14 cellular contexts compared by ENCODE assay signal in genomic region chr17:1031711-1032110, GRCh38. TPM values are rescaled to one million over a fixed set of nuclear protein-coding genes. Genes with fewer than 3 reads are reported as not detected.
DNase-seq lines count a peak whose midpoint lies in the region; ATAC-seq and TF ChIP-seq lines count a peak whose summit lies in the region.
"Had no signal": no experiment of that assay in that cellular context is flagged by ENCODE, and none has a peak within 500 bp of the region (broad histone marks: within the 10 kb centered on the region; RNA-seq: fewer than 3 reads in every experiment).

No MANE protein-coding gene starts in this region.

- ATAC-seq in GM21528 (IDR thresholded peaks at IDR 0.05; ENCODE audit: low FRiP score, unreplicated experiment), result no peak
- no peak for ATAC-seq in activated naive CD4-positive, alpha-beta T cell treated with anti-CD3 and anti-CD28 coated beads, Interleukin-2, amount 50 U/mL, for 72 hours

- no peak overlapping the region for H2AFZ ChIP-seq in mesenchymal stem cell (ENCODE audit: low read depth, low read length)

- TF ChIP-seq CTCF in adrenal gland (IDR thresholded peaks at IDR 0.05), result no peak
- no peak for TF ChIP-seq CTCF in fibroblast of villous mesenchyme (IDR thresholded peaks at IDR 0.05; ENCODE audit: insufficient read depth, low read depth, low read length)
- no peak for TF ChIP-seq CTCF in transverse colon (IDR thresholded peaks at IDR 0.05)

- no peak overlapping the region for H3K23ac ChIP-seq in mesenchymal stem cell (ENCODE audit: low read length in 2 of 2)

- peak overlapping the region; percentile 67 for H3K4me2 ChIP-seq in mesenchymal stem cell (ENCODE audit: low read length, poor library complexity, severe bottlenecking)

- in situ Hi-C loops in transverse colon (cut with MboI; ENCODE audit: low pct_ligation_motif_present in 1 of 4, low pct_unique_long_range_greater_than_20kb in 1 of 4, low sequenced_read_pairs in 3 of 4), result no loop called here

- intact Hi-C loops in adrenal gland (cut with DNase I) (no loop called here), transverse colon (cut with DNase I; ENCODE audit: low total_unique reads) (no loop called here)

- H3K9me3 ChIP-seq in adrenal gland (replicated peaks in 1 of 3) (no peaks in the 10 kb centered on the region), mesenchymal stem cell (ENCODE audit: control insufficient read depth, low read length) (no peaks in the 10 kb centered on the region), transverse colon (no peaks in the 10 kb centered on the region)

- peaks cover 27% of the 10 kb centered on the region for H3K79me1 ChIP-seq in mesenchymal stem cell (replicated peaks; ENCODE audit: low read length, poor library complexity, severe bottlenecking)

- no peak overlapping the region for H2AK5ac ChIP-seq in mesenchymal stem cell (ENCODE audit: low read length, severe bottlenecking)

- 7 to 30% (median 19%) methylated on average over 2 to 35 of the region's 35 CpGs for WGBS in adrenal gland, 4 donors
- 7% methylated on average over 13 of the region's 35 CpGs for WGBS in mesenchymal stem cell
- WGBS in transverse colon (ENCODE audit: low coverage in 1 of 2), 2 donors, result 55% methylated on average over 26 of the region's 35 CpGs; no CpG with 5 or more reads in 1 of the 2 donors

- TF ChIP-seq POLR2A in adrenal gland (IDR thresholded peaks at IDR 0.05), result no peak
- no peak for TF ChIP-seq POLR2A in transverse colon (IDR thresholded peaks at IDR 0.05)

- no peak overlapping the region for H3K27ac Mint-ChIP-seq in activated naive CD4-positive, alpha-beta T cell treated with anti-CD3 and anti-CD28 coated beads, Interleukin-2, amount 50 U/mL, for 72 hours
- H3K27ac Mint-ChIP-seq: activated CD4-positive, alpha-beta memory T cell treated with anti-CD3 and anti-CD28 coated beads for 36 hours; brain had no signal

- H2BK5ac ChIP-seq in mesenchymal stem cell (ENCODE audit: low read depth, low read length, poor library complexity, severe bottlenecking), result no peak overlapping the region

- no peaks in the 10 kb centered on the region for H3K36me3 Mint-ChIP-seq in activated naive CD4-positive, alpha-beta T cell treated with anti-CD3 and anti-CD28 coated beads, Interleukin-2, amount 50 U/mL, for 72 hours
- H3K36me3 Mint-ChIP-seq: activated CD4-positive, alpha-beta memory T cell treated with anti-CD3 and anti-CD28 coated beads for 36 hours had no signal

- H3K9me3 Mint-ChIP-seq in activated naive CD4-positive, alpha-beta T cell treated with anti-CD3 and anti-CD28 coated beads, Interleukin-2, amount 50 U/mL, for 72 hours, result no peaks in the 10 kb centered on the region
- H3K9me3 Mint-ChIP-seq: activated CD4-positive, alpha-beta memory T cell treated with anti-CD3 and anti-CD28 coated beads for 36 hours; brain; immature natural killer cell had no signal

- no peak overlapping the region for H2BK12ac ChIP-seq in mesenchymal stem cell (ENCODE audit: low read length in 2 of 2)

- H3K36me3 ChIP-seq in adrenal gland (replicated peaks in 1 of 2) (no peaks in the 10 kb centered on the region), mesenchymal stem cell (ENCODE audit: control insufficient read depth in 1 of 2, insufficient read depth in 2 of 2, low read depth in 1 of 2, low read length in 2 of 2) (peaks cover 34 to 69% of the 10 kb centered on the region in 2 experiments), transverse colon (peaks cover 0 to 8% (median 3%) of the 10 kb centered on the region in 4 donors)

- H3K18ac ChIP-seq in mesenchymal stem cell (ENCODE audit: low read depth in 1 of 2, low read length in 2 of 2), result peak overlapping the region; percentile 54 to 90

- TF ChIP-seq EP300 in transverse colon (IDR thresholded peaks at IDR 0.05; ENCODE audit: low read depth), result no peak

- no peak overlapping the region for H3K9ac ChIP-seq in mesenchymal stem cell (ENCODE audit: low read length)

- DNase-seq in adrenal gland (peak; percentile 59 to 81 (median 72)), fibroblast of villous mesenchyme (ENCODE audit: low read depth) (peak; percentile 32), mesenchymal stem cell (peak; percentile 58), transverse colon (peak; percentile 34), KG1 (lab: John Stamatoyannopoulos, UW) (no peak), DMS53 treated with DMSO at 0.1 percent for 48 hours (lab: John Stamatoyannopoulos, UW; ENCODE audit: unreplicated experiment) (no peak)
- DNase-seq in activated naive CD4-positive, alpha-beta T cell treated with anti-CD3 and anti-CD28 coated beads, Interleukin-2, amount 50 U/mL, for 72 hours (ENCODE audit: low spot score in 2 of 2), result no peak
- DNase-seq: activated CD4-positive, alpha-beta memory T cell treated with anti-CD3 and anti-CD28 coated beads for 36 hours; EL; immature natural killer cell; NCI-H2227 treated with DMSO at 0.1 percent for 48 hours; SHP77 treated with DMSO at 0.1 percent for 48 hours had no signal

- H3K14ac ChIP-seq in mesenchymal stem cell (ENCODE audit: low read length in 2 of 2), result no peak overlapping the region

- H2BK120ac ChIP-seq in mesenchymal stem cell (ENCODE audit: low read depth, low read length), result no peak overlapping the region

- peak overlapping the region; percentile 37 to 76 for H3K4ac ChIP-seq in mesenchymal stem cell (ENCODE audit: low read depth in 1 of 2, low read length in 2 of 2)

- no peak overlapping the region for H2BK15ac ChIP-seq in mesenchymal stem cell (ENCODE audit: low read depth, poor library complexity, severe bottlenecking)

- no peaks in the 10 kb centered on the region for H3K27me3 ChIP-seq in adrenal gland
- H3K27me3 ChIP-seq in mesenchymal stem cell (ENCODE audit: control insufficient read depth in 1 of 2, insufficient read depth in 1 of 2, low read length in 2 of 2), result no peaks in the 10 kb centered on the region
- H3K27me3 ChIP-seq in transverse colon, result no peaks in the 10 kb centered on the region

- H3K4me3 ChIP-seq in adrenal gland, result peak overlapping the region in 1 of 4 donors; percentile 48
- no peak overlapping the region for H3K4me3 ChIP-seq in fibroblast of villous mesenchyme (ENCODE audit: low read depth, low read length)
- H3K4me3 ChIP-seq in mesenchymal stem cell (ENCODE audit: insufficient read depth in 1 of 2, low read depth in 1 of 2, low read length in 2 of 2), result peak overlapping the region in 1 of 2 experiments; percentile 31
- H3K4me3 ChIP-seq in transverse colon, result peak overlapping the region; percentile 25 to 40 (median 36)

- H3K4me1 ChIP-seq in adrenal gland (replicated peaks in 1 of 2) (peaks cover 16 to 38% of the 10 kb centered on the region in 2 donors), mesenchymal stem cell (ENCODE audit: control insufficient read depth, insufficient read depth, low read depth, low read length) (peaks cover 57% of the 10 kb centered on the region), transverse colon (peaks cover 3 to 29% (median 13%) of the 10 kb centered on the region in 4 donors)

- H4K8ac ChIP-seq in mesenchymal stem cell (ENCODE audit: low read length), result no peak overlapping the region

- H3K27ac ChIP-seq in adrenal gland, result peak overlapping the region in 2 of 5 donors; percentile 71
- no peak overlapping the region for H3K27ac ChIP-seq in mesenchymal stem cell (ENCODE audit: low read length, poor library complexity, severe bottlenecking)
- H3K27ac ChIP-seq in transverse colon, result peak overlapping the region; percentile 54 to 79 (median 68)

- no peak overlapping the region for H4K91ac ChIP-seq in mesenchymal stem cell (ENCODE audit: low read length)

RNA-seq across cellular contexts. Expression of gene TIMM22, which starts 34.8 kb away (rescaled TPM):
- total RNA-seq in adrenal gland (10 to 100 TPM; 13.7 to 49.0 (median 15.2) TPM), fibroblast of villous mesenchyme (16.8 and 20.3 TPM in 2 replicates), transverse colon (10 to 100 TPM; 10.5 to 17.6 (median 12.1) TPM)
- 10 to 100 TPM in 1 of 3 donors, 1 to 10 TPM in 2; 7.8 to 17.8 (median 8.4) TPM for polyA plus RNA-seq in adrenal gland
- polyA plus RNA-seq in mesenchymal stem cell (2013, experiment 1 of 2), result 14.9 TPM
- polyA plus RNA-seq in mesenchymal stem cell (2013, experiment 2 of 2), result 15.8 TPM
- total RNA-seq in activated naive CD4-positive, alpha-beta T cell treated with anti-CD3 and anti-CD28 coated beads, Interleukin-2, amount 50 U/mL, for 72 hours, result 10 to 100 TPM in 1 of 2 donors, 1 to 10 TPM in 1; 2.4 to 10.0 TPM

RNA-seq across cellular contexts. Expression of gene NXN, which starts 52.1 kb away (rescaled TPM):
- total RNA-seq in adrenal gland, result 10 to 100 TPM in 7 of 8 donors, 1 to 10 TPM in 1; 8.3 to 24.7 (median 14.4) TPM
- polyA plus RNA-seq in adrenal gland, result 1 to 10 TPM; 3.9 to 9.6 (median 5.7) TPM
- 91.5 and 124 TPM in 2 replicates for total RNA-seq in fibroblast of villous mesenchyme
- 83.3 TPM for polyA plus RNA-seq in mesenchymal stem cell (2013, experiment 1 of 2)
- 82.4 TPM for polyA plus RNA-seq in mesenchymal stem cell (2013, experiment 2 of 2)
- total RNA-seq in transverse colon, result 100 to 1,000 TPM in 1 of 4 donors, 10 to 100 TPM in 3; 10.6 to 222 (median 13.8) TPM
- under 1 TPM; 0.39 to 0.80 TPM for total RNA-seq in activated naive CD4-positive, alpha-beta T cell treated with anti-CD3 and anti-CD28 coated beads, Interleukin-2, amount 50 U/mL, for 72 hours

Comparison
In these comparisons a context has a peak if more than half of its experiments do, and no peak if none do; other contexts are left out.
1. DNase-seq: peak in adrenal gland (7 of 7), fibroblast of villous mesenchyme (single experiment), mesenchymal stem cell (single experiment) and transverse colon (single experiment); none in KG1 (single experiment), DMS53 treated with DMSO at 0.1 percent for 48 hours (single experiment) and activated naive CD4-positive, alpha-beta T cell treated with anti-CD3 and anti-CD28 coated beads, Interleukin-2, amount 50 U/mL, for 72 hours (0 of 2).
2. RNA of gene NXN, which starts 52.1 kb away (total RNA-seq): 91.5 to 124 TPM in fibroblast of villous mesenchyme, 8.3 to 24.7 TPM in adrenal gland and 10.6 to 222 TPM in transverse colon; 0.39 to 0.80 TPM in activated naive CD4-positive, alpha-beta T cell treated with anti-CD3 and anti-CD28 coated beads, Interleukin-2, amount 50 U/mL, for 72 hours; every median in the first group is over 4 times any median in the second.